In genomic region chr4:39893693-39894072, GRCh38 we compare ENCODE assay signal across 18 cellular contexts.
DNase-seq lines count a peak whose midpoint lies in the region; ATAC-seq and TF ChIP-seq lines count a peak whose summit lies in the region.
"Had no signal": no experiment of that assay in that cellular context is flagged by ENCODE, and none has a peak within 500 bp of the region (broad histone marks: within the 10 kb centered on the region; RNA-seq: fewer than 3 reads in every experiment).

No MANE protein-coding gene starts in this region.

- H3K27me3 ChIP-seq in A673 (replicated peaks; ENCODE audit: insufficient read depth, low read depth, low read length, poor library complexity) (no peaks in the 10 kb centered on the region), HAP-1 (ENCODE audit: low read depth) (no peaks in the 10 kb centered on the region)
- H3K27me3 ChIP-seq: BE2C had no signal

- H3K4me3 ChIP-seq in A673 (ENCODE audit: low read depth, low read length, poor library complexity, severe bottlenecking) (no peak overlapping the region), HAP-1 (no peak overlapping the region)
- H3K4me3 ChIP-seq: GM23338 had no signal

- H3K27ac Mint-ChIP-seq in WTC11 = peak overlapping the region; percentile 48; the same call in 1 of the 2 replicates
- peak overlapping the region in 4 of 6 donors; percentile 38 to 62 (median 55) for H3K27ac Mint-ChIP-seq in naive B cell
- H3K27ac Mint-ChIP-seq in activated T-helper 1 cell treated with anti-CD3 and anti-CD28 coated beads, Interleukin-12 subunit alpha, Interleukin-12 subunit beta, Interleukin-2, Interleukin-4 antibody, amounts not matched to agents 30 ng/mL and 10 ng/mL and 1 ng/mL, durations not matched to agents 14 hours and 24 hours and 36 hours = no peak overlapping the region
- H3K27ac Mint-ChIP-seq: CD4-positive, alpha-beta T cell; HFFc6 had no signal

- H3K36me3 ChIP-seq in A673 (ENCODE audit: insufficient read depth, low read length, poor library complexity, severe bottlenecking) (peaks cover 59% of the 10 kb centered on the region), HAP-1 (replicated peaks) (peaks cover 38% of the 10 kb centered on the region)

- no peaks in the 10 kb centered on the region for H3K4me1 ChIP-seq in A673 (ENCODE audit: insufficient read depth, low read length, poor library complexity, severe bottlenecking)
- peaks cover 30% of the 10 kb centered on the region for H3K4me1 ChIP-seq in HAP-1
- H3K4me1 ChIP-seq: BE2C had no signal

- H3K27ac ChIP-seq in A673 (ENCODE audit: low read depth, low read length, poor library complexity, severe bottlenecking) = no peak overlapping the region

- H3K4me1 Mint-ChIP-seq in WTC11 (peaks cover 32% of the 10 kb centered on the region), naive B cell (peaks cover 6 to 13% (median 11%) of the 10 kb centered on the region in 3 donors)
- no peaks in the 10 kb centered on the region for H3K4me1 Mint-ChIP-seq in activated T-helper 1 cell treated with anti-CD3 and anti-CD28 coated beads, Interleukin-12 subunit alpha, Interleukin-12 subunit beta, Interleukin-2, Interleukin-4 antibody, amounts not matched to agents 30 ng/mL and 10 ng/mL and 1 ng/mL, durations not matched to agents 14 hours and 24 hours and 36 hours (ENCODE audit: low read depth)

- no peak for ATAC-seq in WTC11
- no peak for ATAC-seq in naive B cell (ENCODE audit: low read depth in 2 of 2)
- ATAC-seq: GM23338, HCT116, HepG2 had no signal

- DNase-seq in A673 (ENCODE audit: low spot score) (peak; percentile 4), HAP-1 (ENCODE audit: low spot score in 2 of 2) (peak; percentile 15 to 46), WTC11 (ENCODE audit: low spot score) (no peak), naive B cell (no peak), CD1c-positive myeloid dendritic cell (ENCODE audit: extremely low spot score) (no peak), RKO (ENCODE audit: low spot score) (no peak)
- no peak for DNase-seq in activated T-helper 1 cell treated with anti-CD3 and anti-CD28 coated beads, Interleukin-12 subunit alpha, Interleukin-12 subunit beta, Interleukin-2, Interleukin-4 antibody, amounts not matched to agents 30 ng/mL and 10 ng/mL and 1 ng/mL, durations not matched to agents 14 hours and 24 hours and 36 hours (ENCODE audit: low spot score)
- DNase-seq in stimulated activated CD4-positive, alpha-beta T cell treated with anti-CD3 and anti-CD28 coated beads, Interleukin-12 subunit alpha, Interleukin-12 subunit beta, amount 100 ng/mL, for 4 hours = no peak
- DNase-seq: 8988T; BE2C; C1 segment of cervical spinal cord; Caco-2; CD4-positive, alpha-beta T cell; HFFc6 had no signal

- intact Hi-C loops in A673 (cut with micrococcal nuclease; ENCODE audit: unreplicated experiment) = no loop called here
- intact Hi-C loops in activated T-helper 1 cell treated with anti-CD3 and anti-CD28 coated beads, Interleukin-12 subunit alpha, Interleukin-12 subunit beta, Interleukin-2, Interleukin-4 antibody, amounts not matched to agents 30 ng/mL and 10 ng/mL and 1 ng/mL, durations not matched to agents 14 hours and 24 hours and 36 hours (cut with micrococcal nuclease) = no loop called here

- H3K27me3 Mint-ChIP-seq in WTC11 (ENCODE audit: low read depth) (no peaks in the 10 kb centered on the region), naive B cell (no peaks in the 10 kb centered on the region)
- no peaks in the 10 kb centered on the region for H3K27me3 Mint-ChIP-seq in activated T-helper 1 cell treated with anti-CD3 and anti-CD28 coated beads, Interleukin-12 subunit alpha, Interleukin-12 subunit beta, Interleukin-2, Interleukin-4 antibody, amounts not matched to agents 30 ng/mL and 10 ng/mL and 1 ng/mL, durations not matched to agents 14 hours and 24 hours and 36 hours (ENCODE audit: insufficient read depth)
- H3K27me3 Mint-ChIP-seq: CD4-positive, alpha-beta T cell; IgD-negative memory B cell had no signal

- CTCF ChIA-PET in A673 (lab: Charles Lee) (no interaction called here), WTC11 (lab: Charles Lee) (no interaction called here)

- POLR2A ChIA-PET in A673 (lab: Charles Lee; ENCODE audit: low non-redundant PET) (no interaction called here), WTC11 (lab: Charles Lee) (no interaction called here)

- H3K9me3 Mint-ChIP-seq in WTC11 = no peaks in the 10 kb centered on the region
- no peaks in the 10 kb centered on the region for H3K9me3 Mint-ChIP-seq in naive B cell
- no peaks in the 10 kb centered on the region for H3K9me3 Mint-ChIP-seq in activated T-helper 1 cell treated with anti-CD3 and anti-CD28 coated beads, Interleukin-12 subunit alpha, Interleukin-12 subunit beta, Interleukin-2, Interleukin-4 antibody, amounts not matched to agents 30 ng/mL and 10 ng/mL and 1 ng/mL, durations not matched to agents 14 hours and 24 hours and 36 hours
- H3K9me3 Mint-ChIP-seq: CD4-positive, alpha-beta T cell; GM23338; HFFc6; IgD-negative memory B cell had no signal

- H3K4me3 Mint-ChIP-seq in WTC11 = no peak overlapping the region
- no peak overlapping the region for H3K4me3 Mint-ChIP-seq in naive B cell
- no peak overlapping the region for H3K4me3 Mint-ChIP-seq in activated T-helper 1 cell treated with anti-CD3 and anti-CD28 coated beads, Interleukin-12 subunit alpha, Interleukin-12 subunit beta, Interleukin-2, Interleukin-4 antibody, amounts not matched to agents 30 ng/mL and 10 ng/mL and 1 ng/mL, durations not matched to agents 14 hours and 24 hours and 36 hours
- H3K4me3 Mint-ChIP-seq: CD4-positive, alpha-beta T cell; GM23338; HFFc6 had no signal

- H3K36me3 Mint-ChIP-seq in WTC11 (peaks cover 44% of the 10 kb centered on the region), naive B cell (peaks cover 11 to 18% of the 10 kb centered on the region in 2 donors)
- H3K36me3 Mint-ChIP-seq in activated T-helper 1 cell treated with anti-CD3 and anti-CD28 coated beads, Interleukin-12 subunit alpha, Interleukin-12 subunit beta, Interleukin-2, Interleukin-4 antibody, amounts not matched to agents 30 ng/mL and 10 ng/mL and 1 ng/mL, durations not matched to agents 14 hours and 24 hours and 36 hours (ENCODE audit: low read depth) = peaks cover 33% of the 10 kb centered on the region

- H3K9me3 ChIP-seq in A673 (ENCODE audit: low read depth, low read length, poor library complexity, severe bottlenecking) = no peaks in the 10 kb centered on the region
- no peaks in the 10 kb centered on the region for H3K9me3 ChIP-seq in HAP-1
- H3K9me3 ChIP-seq: BE2C, Caco-2 had no signal

- BruUV-seq in A673 (replicated peaks; lab: Mats Ljungman, UMichigan) = no TSS peak

- TF ChIP-seq CTCF in A673 (conservative IDR thresholded peaks at IDR 0.05; ENCODE audit: low read depth, low read length) (no peak), WTC11 (IDR thresholded peaks at IDR 0.05) (no peak)

- in situ Hi-C loops in HAP-1 (cut with MboI; ENCODE audit: low sequenced_read_pairs) = no loop called here

TF ChIP-seq in WTC11, 78 proteins besides CTCF, POLR2A, EP300 and RAD21 (continues in another document):
- TF ChIP-seq, protein P1, sequence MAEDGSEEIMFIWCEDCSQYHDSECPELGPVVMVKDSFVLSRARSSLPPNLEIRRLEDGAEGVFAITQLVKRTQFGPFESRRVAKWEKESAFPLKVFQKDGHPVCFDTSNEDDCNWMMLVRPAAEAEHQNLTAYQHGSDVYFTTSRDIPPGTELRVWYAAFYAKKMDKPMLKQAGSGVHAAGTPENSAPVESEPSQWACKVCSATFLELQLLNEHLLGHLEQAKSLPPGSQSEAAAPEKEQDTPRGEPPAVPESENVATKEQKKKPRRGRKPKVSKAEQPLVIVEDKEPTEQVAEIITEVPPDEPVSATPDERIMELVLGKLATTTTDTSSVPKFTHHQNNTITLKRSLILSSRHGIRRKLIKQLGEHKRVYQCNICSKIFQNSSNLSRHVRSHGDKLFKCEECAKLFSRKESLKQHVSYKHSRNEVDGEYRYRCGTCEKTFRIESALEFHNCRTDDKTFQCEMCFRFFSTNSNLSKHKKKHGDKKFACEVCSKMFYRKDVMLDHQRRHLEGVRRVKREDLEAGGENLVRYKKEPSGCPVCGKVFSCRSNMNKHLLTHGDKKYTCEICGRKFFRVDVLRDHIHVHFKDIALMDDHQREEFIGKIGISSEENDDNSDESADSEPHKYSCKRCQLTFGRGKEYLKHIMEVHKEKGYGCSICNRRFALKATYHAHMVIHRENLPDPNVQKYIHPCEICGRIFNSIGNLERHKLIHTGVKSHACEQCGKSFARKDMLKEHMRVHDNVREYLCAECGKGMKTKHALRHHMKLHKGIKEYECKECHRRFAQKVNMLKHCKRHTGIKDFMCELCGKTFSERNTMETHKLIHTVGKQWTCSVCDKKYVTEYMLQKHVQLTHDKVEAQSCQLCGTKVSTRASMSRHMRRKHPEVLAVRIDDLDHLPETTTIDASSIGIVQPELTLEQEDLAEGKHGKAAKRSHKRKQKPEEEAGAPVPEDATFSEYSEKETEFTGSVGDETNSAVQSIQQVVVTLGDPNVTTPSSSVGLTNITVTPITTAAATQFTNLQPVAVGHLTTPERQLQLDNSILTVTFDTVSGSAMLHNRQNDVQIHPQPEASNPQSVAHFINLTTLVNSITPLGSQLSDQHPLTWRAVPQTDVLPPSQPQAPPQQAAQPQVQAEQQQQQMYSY (CRISPR knock-in tag; IDR thresholded peaks at IDR 0.05) = no peak
- TF ChIP-seq ZMAT4 (CRISPR knock-in tag; IDR thresholded peaks at IDR 0.05) (no peak), CBFB (CRISPR knock-in tag; IDR thresholded peaks at IDR 0.05; ENCODE audit: low read depth) (no peak)
- TF ChIP-seq, protein P2, sequence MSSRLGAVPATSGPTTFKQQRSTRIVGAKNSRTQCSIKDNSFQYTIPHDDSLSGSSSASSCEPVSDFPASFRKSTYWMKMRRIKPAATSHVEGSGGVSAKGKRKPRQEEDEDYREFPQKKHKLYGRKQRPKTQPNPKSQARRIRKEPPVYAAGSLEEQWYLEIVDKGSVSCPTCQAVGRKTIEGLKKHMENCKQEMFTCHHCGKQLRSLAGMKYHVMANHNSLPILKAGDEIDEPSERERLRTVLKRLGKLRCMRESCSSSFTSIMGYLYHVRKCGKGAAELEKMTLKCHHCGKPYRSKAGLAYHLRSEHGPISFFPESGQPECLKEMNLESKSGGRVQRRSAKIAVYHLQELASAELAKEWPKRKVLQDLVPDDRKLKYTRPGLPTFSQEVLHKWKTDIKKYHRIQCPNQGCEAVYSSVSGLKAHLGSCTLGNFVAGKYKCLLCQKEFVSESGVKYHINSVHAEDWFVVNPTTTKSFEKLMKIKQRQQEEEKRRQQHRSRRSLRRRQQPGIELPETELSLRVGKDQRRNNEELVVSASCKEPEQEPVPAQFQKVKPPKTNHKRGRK (CRISPR knock-in tag; IDR thresholded peaks at IDR 0.05; ENCODE audit: borderline replicate concordance) = no peak

Comparison
In these comparisons a context has a peak if more than half of its experiments do, and no peak if none do; other contexts are left out.
1. DNase-seq: peak in A673 (single experiment) and HAP-1 (2 of 2); none in WTC11 (single experiment), naive B cell (single experiment), CD1c-positive myeloid dendritic cell (single experiment), activated T-helper 1 cell treated with anti-CD3 and anti-CD28 coated beads, Interleukin-12 subunit alpha, Interleukin-12 subunit beta, Interleukin-2, Interleukin-4 antibody, amounts not matched to agents 30 ng/mL and 10 ng/mL and 1 ng/mL, durations not matched to agents 14 hours and 24 hours and 36 hours (single experiment), stimulated activated CD4-positive, alpha-beta T cell treated with anti-CD3 and anti-CD28 coated beads, Interleukin-12 subunit alpha, Interleukin-12 subunit beta, amount 100 ng/mL, for 4 hours (single experiment) and RKO (single experiment).